In the genomic region with DNA sequence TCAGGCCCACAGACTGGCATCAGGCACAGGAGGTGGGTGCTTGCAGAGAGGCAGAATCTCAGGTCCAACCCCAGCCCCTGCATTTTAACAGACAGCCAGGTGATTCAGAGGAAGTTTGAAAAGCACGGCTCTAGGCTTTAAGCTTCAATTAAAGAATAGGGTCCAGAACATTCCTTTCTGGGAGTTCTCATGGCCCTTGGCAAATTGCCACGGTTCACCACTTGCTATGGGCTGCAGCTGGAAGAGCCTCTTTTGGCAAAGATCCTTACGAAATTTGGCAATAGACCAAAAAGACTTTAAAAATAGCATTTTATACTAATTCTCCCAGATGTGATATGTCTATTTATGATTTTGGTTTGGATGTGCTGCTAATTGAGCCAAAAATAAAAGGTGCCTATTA, we compare ENCODE assay signal across 10 cellular contexts.
DNase-seq lines count a peak whose midpoint lies in the region; ATAC-seq and TF ChIP-seq lines count a peak whose summit lies in the region.
"Had no signal": no experiment of that assay in that cellular context is flagged by ENCODE, and none has a peak within 500 bp of the region (broad histone marks: within the 10 kb centered on the region; RNA-seq: fewer than 3 reads in every experiment).

No MANE protein-coding gene starts in this region.

- TF ChIP-seq POLR2A in esophagus muscularis mucosa (IDR thresholded peaks at IDR 0.05; ENCODE audit: low read depth): no peak

- H3K27ac ChIP-seq in A673 (ENCODE audit: low read depth, low read length, poor library complexity, severe bottlenecking): no peak overlapping the region
- no peak overlapping the region for H3K27ac ChIP-seq in esophagus muscularis mucosa (replicated peaks in 1 of 4)
- H3K27ac ChIP-seq: prostate gland had no signal

- 5% methylated on average over 3 of the region's 3 CpGs for WGBS in esophagus muscularis mucosa

- no peak for TF ChIP-seq CTCF in A673 (conservative IDR thresholded peaks at IDR 0.05; ENCODE audit: low read depth, low read length)
- TF ChIP-seq CTCF in choroid plexus epithelial cell (conservative IDR thresholded peaks at IDR 0.05; ENCODE audit: low read depth, low read length): no peak
- no peak for TF ChIP-seq CTCF in esophagus muscularis mucosa (IDR thresholded peaks at IDR 0.05)

- no peaks in the 10 kb centered on the region for H3K36me3 ChIP-seq in A673 (ENCODE audit: insufficient read depth, low read length, poor library complexity, severe bottlenecking)
- H3K36me3 ChIP-seq in esophagus muscularis mucosa: no peaks in the 10 kb centered on the region
- H3K36me3 ChIP-seq: prostate gland had no signal

- peaks cover 17% of the 10 kb centered on the region for H3K4me1 ChIP-seq in A673 (ENCODE audit: insufficient read depth, low read length, poor library complexity, severe bottlenecking)
- H3K4me1 ChIP-seq in esophagus muscularis mucosa: peaks cover 8 to 16% (median 14%) of the 10 kb centered on the region in 4 donors
- H3K4me1 ChIP-seq: prostate gland had no signal

- BruUV-seq in A673 (replicated peaks; lab: Mats Ljungman, UMichigan): no TSS peak

- no peak for TF ChIP-seq EP300 in esophagus muscularis mucosa (IDR thresholded peaks at IDR 0.05)

- H3K9me3 ChIP-seq in A673 (ENCODE audit: low read depth, low read length, poor library complexity, severe bottlenecking): no peaks in the 10 kb centered on the region
- no peaks in the 10 kb centered on the region for H3K9me3 ChIP-seq in esophagus muscularis mucosa
- H3K9me3 ChIP-seq: prostate gland had no signal

- H3K27me3 ChIP-seq in A673 (replicated peaks; ENCODE audit: insufficient read depth, low read depth, low read length, poor library complexity) (peaks cover 8% of the 10 kb centered on the region), esophagus muscularis mucosa (no peaks in the 10 kb centered on the region)

- DNase-seq in A673 (ENCODE audit: low spot score) (peak; percentile 63), LHCN-M2 (ENCODE audit: low read depth) (peak; percentile 13), choroid plexus epithelial cell (ENCODE audit: low read depth) (peak; percentile 95), medulla oblongata (ENCODE audit: extremely low spot score) (peak; percentile 35), esophagus muscularis mucosa (ENCODE audit: extremely low spot score) (no peak)
- DNase-seq: activated CD4-positive, alpha-beta memory T cell treated with anti-CD3 and anti-CD28 coated beads, Interleukin-2, amount 10 ng/mL, durations not matched to agents 7 days and 5 days had no signal

- intact Hi-C loops in A673 (cut with micrococcal nuclease; ENCODE audit: unreplicated experiment): no loop called here
- intact Hi-C loops in esophagus muscularis mucosa (cut with DNase I): no loop called here

- H3K4me3 ChIP-seq in A673 (ENCODE audit: low read depth, low read length, poor library complexity, severe bottlenecking): no peak overlapping the region
- no peak overlapping the region for H3K4me3 ChIP-seq in choroid plexus epithelial cell (ENCODE audit: low read depth, low read length)
- no peak overlapping the region for H3K4me3 ChIP-seq in esophagus muscularis mucosa
- H3K4me3 ChIP-seq: prostate gland had no signal

- ATAC-seq in GM18502 (IDR thresholded peaks at IDR 0.05; ENCODE audit: poor library complexity, unreplicated experiment): no peak
- ATAC-seq in GM19397 (IDR thresholded peaks at IDR 0.05; ENCODE audit: unreplicated experiment): no peak
- no peak for ATAC-seq in HG02840 (IDR thresholded peaks at IDR 0.05; ENCODE audit: low FRiP score, unreplicated experiment)

- POLR2A ChIA-PET in A673 (lab: Charles Lee; ENCODE audit: low non-redundant PET): no interaction called here

- CTCF ChIA-PET in A673 (lab: Charles Lee): no interaction called here
